22 cellular contexts compared by ENCODE assay signal in genomic region chr17:521168-521525, GRCh38.
DNase-seq lines count a peak whose midpoint lies in the region; ATAC-seq and TF ChIP-seq lines count a peak whose summit lies in the region.
"Had no signal": no experiment of that assay in that cellular context is flagged by ENCODE, and none has a peak within 500 bp of the region (broad histone marks: within the 10 kb centered on the region; RNA-seq: fewer than 3 reads in every experiment).

No MANE protein-coding gene starts in this region.

- H3K36me3 ChIP-seq in left ventricle myocardium inferior (peaks cover 35% of the 10 kb centered on the region), lower lobe of right lung (peaks cover 63% of the 10 kb centered on the region), upper lobe of left lung (peaks cover 0 to 39% (median 24%) of the 10 kb centered on the region in 4 donors)
- H3K36me3 ChIP-seq: MG63 had no signal

- peak overlapping the region; percentile 40 for H3K27ac ChIP-seq in left ventricle myocardium inferior (replicated peaks)
- H3K27ac ChIP-seq in right cardiac atrium (ENCODE audit: low read length) = no peak overlapping the region
- H3K27ac ChIP-seq in angular gyrus (ENCODE audit: low read depth, low read length) = peak overlapping the region; percentile 14
- peak overlapping the region; percentile 9 for H3K27ac ChIP-seq in lower lobe of right lung
- peak overlapping the region; percentile 28 to 67 (median 55) for H3K27ac ChIP-seq in upper lobe of left lung
- H3K27ac ChIP-seq: coronary artery, thoracic aorta had no signal

- peaks cover 0 to 2% (median 1%) of the 10 kb centered on the region in 3 donors for H3K27me3 Mint-ChIP-seq in immature natural killer cell (ENCODE audit: low read depth in 3 of 3)
- no peaks in the 10 kb centered on the region for H3K27me3 Mint-ChIP-seq in progenitor cell of endocrine pancreas
- H3K27me3 Mint-ChIP-seq: effector memory CD8-positive, alpha-beta T cell; IgD-negative memory B cell; stimulated activated naive B cell treated with anti-CD40 and anti-IgM and Interleukin-4, amounts not matched to agents 10 μg/mL and 1 μg/mL and 100 μg/mL, for 72 hours had no signal

- H3K4me1 Mint-ChIP-seq in immature natural killer cell (peaks cover 0 to 1% of the 10 kb centered on the region in 2 donors), progenitor cell of endocrine pancreas (ENCODE audit: low read depth) (peaks cover 12% of the 10 kb centered on the region)

- no peak for TF ChIP-seq POLR2A in upper lobe of left lung (IDR thresholded peaks at IDR 0.05)

- H3K4me3 Mint-ChIP-seq in immature natural killer cell (no peak overlapping the region), progenitor cell of endocrine pancreas (ENCODE audit: low read depth) (no peak overlapping the region)
- H3K4me3 Mint-ChIP-seq: effector memory CD8-positive, alpha-beta T cell; stimulated activated naive B cell treated with anti-CD40 and anti-IgM and Interleukin-4, amounts not matched to agents 10 μg/mL and 1 μg/mL and 100 μg/mL, for 72 hours had no signal

- TF ChIP-seq CTCF in left ventricle myocardium inferior (IDR thresholded peaks at IDR 0.05; ENCODE audit: borderline replicate concordance) (no peak), lower lobe of right lung (IDR thresholded peaks at IDR 0.05) (no peak), upper lobe of left lung (IDR thresholded peaks at IDR 0.05) (no peak), progenitor cell of endocrine pancreas (IDR thresholded peaks at IDR 0.05; ENCODE audit: unreplicated experiment) (no peak)

- intact Hi-C loops in left ventricle myocardium inferior (cut with micrococcal nuclease) = no loop called here
- intact Hi-C loops in right cardiac atrium (cut with DNase I) = no loop called here
- intact Hi-C loops in lower lobe of right lung (cut with DNase I) = no loop called here

- peaks cover 0 to 2% (median 0%) of the 10 kb centered on the region in 6 donors for H3K9me3 Mint-ChIP-seq in immature natural killer cell
- H3K9me3 Mint-ChIP-seq in progenitor cell of endocrine pancreas (ENCODE audit: low read depth) = no peaks in the 10 kb centered on the region
- H3K9me3 Mint-ChIP-seq: effector memory CD8-positive, alpha-beta T cell; IgD-negative memory B cell; stimulated activated naive B cell treated with anti-CD40 and anti-IgM and Interleukin-4, amounts not matched to agents 10 μg/mL and 1 μg/mL and 100 μg/mL, for 72 hours had no signal

- 97% methylated on average over 3 of the region's 3 CpGs for WGBS in right cardiac atrium
- WGBS in upper lobe of left lung, 2 donors = 91 to 98% methylated on average over 3 of the region's 3 CpGs

- H3K4me1 ChIP-seq in left ventricle myocardium inferior (peaks cover 28% of the 10 kb centered on the region), right cardiac atrium (ENCODE audit: control insufficient read depth, insufficient read depth, low read length) (peaks cover 4% of the 10 kb centered on the region), lower lobe of right lung (peaks cover 7% of the 10 kb centered on the region), upper lobe of left lung (peaks cover 8 to 48% (median 28%) of the 10 kb centered on the region in 4 donors)

- no peak for TF ChIP-seq EP300 in upper lobe of left lung (IDR thresholded peaks at IDR 0.05)

- DNase-seq in left ventricle myocardium inferior (no peak), right cardiac atrium (no peak), lower lobe of right lung (no peak), upper lobe of left lung (no peak), immature natural killer cell (no peak), progenitor cell of endocrine pancreas (ENCODE audit: low spot score, unreplicated experiment) (no peak)
- no peak for DNase-seq in stimulated activated CD4-positive, alpha-beta T cell treated with anti-CD3 and anti-CD28 coated beads, Interleukin-12 subunit alpha, Interleukin-12 subunit beta, amount 100 ng/mL, for 4 hours
- DNase-seq: effector memory CD8-positive, alpha-beta T cell; MG63; NCI-H2107; NCI-H446 treated with DMSO at 0.1 percent for 48 hours; occipital lobe; OCI-M1; small intestine; stimulated activated CD4-positive, alpha-beta T cell treated with anti-CD3 and anti-CD28 coated beads, Interleukin-2, amount 100 ng/mL, for 48 hours; stimulated activated naive B cell treated with anti-CD40 and anti-IgM and Interleukin-4, amounts not matched to agents 10 μg/mL and 1 μg/mL and 100 μg/mL, for 72 hours had no signal

- H3K27ac Mint-ChIP-seq in immature natural killer cell (no peak overlapping the region), progenitor cell of endocrine pancreas (no peak overlapping the region)
- H3K27ac Mint-ChIP-seq: IgD-negative memory B cell; stimulated activated naive B cell treated with anti-CD40 and anti-IgM and Interleukin-4, amounts not matched to agents 10 μg/mL and 1 μg/mL and 100 μg/mL, for 72 hours had no signal

- H3K4me3 ChIP-seq in left ventricle myocardium inferior (no peak overlapping the region), right cardiac atrium (ENCODE audit: low read length) (no peak overlapping the region), lower lobe of right lung (no peak overlapping the region), upper lobe of left lung (no peak overlapping the region)
- H3K4me3 ChIP-seq: coronary artery, lung, MG63, thoracic aorta had no signal

- no peaks in the 10 kb centered on the region for H3K9me3 ChIP-seq in left ventricle myocardium inferior (replicated peaks)
- no peaks in the 10 kb centered on the region for H3K9me3 ChIP-seq in right cardiac atrium (ENCODE audit: control insufficient read depth, low read length)
- H3K9me3 ChIP-seq in lower lobe of right lung = no peaks in the 10 kb centered on the region
- no peaks in the 10 kb centered on the region for H3K9me3 ChIP-seq in upper lobe of left lung
- H3K9me3 ChIP-seq: MG63, thoracic aorta had no signal

- ATAC-seq in right cardiac atrium (no peak), lower lobe of right lung (no peak), upper lobe of left lung (ENCODE audit: low FRiP score in 2 of 2) (no peak)
- ATAC-seq: effector memory CD8-positive, alpha-beta T cell; HCT116; stimulated activated naive B cell treated with anti-CD40 and anti-IgM and Interleukin-4, amounts not matched to agents 10 μg/mL and 1 μg/mL and 100 μg/mL, for 72 hours had no signal

- H3K27me3 ChIP-seq in left ventricle myocardium inferior (ENCODE audit: low read depth) (no peaks in the 10 kb centered on the region), right cardiac atrium (ENCODE audit: control insufficient read depth, insufficient read depth) (no peaks in the 10 kb centered on the region), lower lobe of right lung (ENCODE audit: low read depth) (no peaks in the 10 kb centered on the region), upper lobe of left lung (no peaks in the 10 kb centered on the region)
- H3K27me3 ChIP-seq: MG63 had no signal

- H3K36me3 Mint-ChIP-seq in immature natural killer cell (peaks cover 25 to 37% (median 25%) of the 10 kb centered on the region in 3 donors), progenitor cell of endocrine pancreas (ENCODE audit: insufficient read depth) (peaks cover 28% of the 10 kb centered on the region)
